Comparison of ENCODE assay signal across 9 cellular contexts in genomic region chr9:28774433-28775029, GRCh38.
DNase-seq lines count a peak whose midpoint lies in the region; ATAC-seq and TF ChIP-seq lines count a peak whose summit lies in the region.
"Had no signal": no experiment of that assay in that cellular context is flagged by ENCODE, and none has a peak within 500 bp of the region (broad histone marks: within the 10 kb centered on the region; RNA-seq: fewer than 3 reads in every experiment).

No MANE protein-coding gene starts in this region.

- DNase-seq in ELR (ENCODE audit: low read depth) (peak; percentile 40), HT1080 (ENCODE audit: low read depth) (peak; percentile 33), OCI-M1 (lab: John Stamatoyannopoulos, UW) (peak; percentile 63), fibroblast of the aortic adventitia (ENCODE audit: low read depth) (peak; percentile 46), tibial nerve (ENCODE audit: low spot score in 2 of 2) (no peak), HuH-7.5 (ENCODE audit: low spot score) (no peak)
- no peak for DNase-seq in effector memory CD4-positive, alpha-beta T cell

- no peak overlapping the region for H3K27ac ChIP-seq in tibial nerve
- no peak overlapping the region for H3K27ac ChIP-seq in effector memory CD4-positive, alpha-beta T cell (ENCODE audit: insufficient read depth, low read length, poor library complexity, severe bottlenecking)
- H3K27ac ChIP-seq: thoracic aorta had no signal

- H3K4me1 ChIP-seq in tibial nerve, result no peaks in the 10 kb centered on the region
- H3K4me1 ChIP-seq in effector memory CD4-positive, alpha-beta T cell (ENCODE audit: control insufficient read depth, insufficient read depth, low read length, poor library complexity, severe bottlenecking), result no peaks in the 10 kb centered on the region

- WGBS in tibial nerve, 2 donors, result 15 to 18% methylated on average over 5 of the region's 5 CpGs

- no peaks in the 10 kb centered on the region for H3K9me3 ChIP-seq in tibial nerve
- no peaks in the 10 kb centered on the region for H3K9me3 ChIP-seq in effector memory CD4-positive, alpha-beta T cell (ENCODE audit: control insufficient read depth, low read length)
- H3K9me3 ChIP-seq: thoracic aorta had no signal

- no peaks in the 10 kb centered on the region for H3K27me3 ChIP-seq in tibial nerve
- H3K27me3 ChIP-seq in effector memory CD4-positive, alpha-beta T cell (replicated peaks; ENCODE audit: control insufficient read depth, insufficient read depth, low read length, poor library complexity, severe bottlenecking), result no peaks in the 10 kb centered on the region

- no peak for TF ChIP-seq POLR2A in tibial nerve (IDR thresholded peaks at IDR 0.05)

- ATAC-seq in esophagus mucosa, result no peak

- TF ChIP-seq EP300 in tibial nerve (IDR thresholded peaks at IDR 0.05), result no peak

- no peak overlapping the region for H3K4me3 ChIP-seq in fibroblast of the aortic adventitia (ENCODE audit: low read depth, low read length)
- no peak overlapping the region for H3K4me3 ChIP-seq in tibial nerve
- H3K4me3 ChIP-seq in effector memory CD4-positive, alpha-beta T cell (ENCODE audit: insufficient read depth, low read depth, low read length, poor library complexity, severe bottlenecking), result no peak overlapping the region
- H3K4me3 ChIP-seq: thoracic aorta had no signal

- H3K36me3 ChIP-seq in tibial nerve, result no peaks in the 10 kb centered on the region
- no peaks in the 10 kb centered on the region for H3K36me3 ChIP-seq in effector memory CD4-positive, alpha-beta T cell (ENCODE audit: control insufficient read depth, insufficient read depth, low read length)
- H3K36me3 ChIP-seq: thoracic aorta had no signal

- TF ChIP-seq CTCF in fibroblast of the aortic adventitia (IDR thresholded peaks at IDR 0.05; ENCODE audit: insufficient read depth, low read length) (peak; percentile 47), tibial nerve (IDR thresholded peaks at IDR 0.05) (peak in 3 of 5 experiments; percentile 32 to 43 (median 43))

Comparison
In these comparisons a context has a peak if more than half of its experiments do, and no peak if none do; other contexts are left out.
1. DNase-seq: peak in ELR (single experiment), HT1080 (single experiment), OCI-M1 (single experiment) and fibroblast of the aortic adventitia (single experiment); none in tibial nerve (0 of 2), effector memory CD4-positive, alpha-beta T cell (0 of 3) and HuH-7.5 (single experiment).